ENCODE assay signal across 9 cellular contexts in the genomic region with DNA sequence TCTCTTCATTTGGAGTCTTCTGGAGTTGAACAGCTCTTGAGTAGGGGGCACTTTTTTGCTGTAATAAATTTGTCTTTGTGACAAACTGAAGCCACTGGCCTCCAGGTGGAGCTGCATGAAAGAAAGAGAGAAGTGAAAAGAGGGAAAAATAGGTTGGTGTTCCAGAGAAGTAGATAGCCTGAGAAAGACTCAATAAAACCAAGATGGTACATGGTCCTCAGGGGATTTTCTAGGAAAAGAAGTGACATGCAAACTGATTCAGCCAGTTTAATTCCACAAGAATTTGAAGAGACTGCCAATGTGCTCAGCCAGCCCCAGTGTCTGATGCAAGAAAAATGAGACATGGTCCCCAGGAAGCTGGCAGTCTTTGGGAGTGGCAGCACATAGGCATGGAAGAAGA.
DNase-seq lines count a peak whose midpoint lies in the region; ATAC-seq, FAIRE-seq and TF ChIP-seq lines count a peak whose summit lies in the region.
"Had no signal": no experiment of that assay in that cellular context is flagged by ENCODE, and none has a peak within 500 bp of the region (broad histone marks: within the 10 kb centered on the region; RNA-seq: fewer than 3 reads in every experiment).

No MANE protein-coding gene starts in this region.

- H3K4me1 ChIP-seq in H1 (replicated peaks in 1 of 4; ENCODE audit: control insufficient read depth in 3 of 4, insufficient read depth in 4 of 4, low read length in 3 of 4), result no peaks in the 10 kb centered on the region; a peak in 1 of 7 replicates

- H3K27ac ChIP-seq in H1 (ENCODE audit: low read depth, low read length), result no peak overlapping the region

- H3K18ac ChIP-seq in H1 (ENCODE audit: extremely low read depth, low read length), result no peak overlapping the region

- no peaks in the 10 kb centered on the region for H3K27me3 ChIP-seq in H1 (replicated peaks in 1 of 4; ENCODE audit: control insufficient read depth in 3 of 4, extremely low read depth in 1 of 4, insufficient read depth in 3 of 4, low read length in 3 of 4)

- H3K36me3 Mint-ChIP-seq in activated naive CD4-positive, alpha-beta T cell treated with anti-CD3 and anti-CD28 coated beads for 36 hours (ENCODE audit: low read depth), result no peaks in the 10 kb centered on the region
- no peaks in the 10 kb centered on the region for H3K36me3 Mint-ChIP-seq in activated naive CD4-positive, alpha-beta T cell treated with anti-CD3 and anti-CD28 coated beads, Interleukin-2, amount 10 ng/mL, durations not matched to agents 7 days and 5 days

- no peak for ATAC-seq in GM19397 (IDR thresholded peaks at IDR 0.05; ENCODE audit: unreplicated experiment)

- no peak overlapping the region for H2BK12ac ChIP-seq in H1 (ENCODE audit: low read depth, low read length)

- H3K4me3 Mint-ChIP-seq in activated naive CD4-positive, alpha-beta T cell treated with anti-CD3 and anti-CD28 coated beads for 36 hours, result no peak overlapping the region
- H3K4me3 Mint-ChIP-seq in activated naive CD4-positive, alpha-beta T cell treated with anti-CD3 and anti-CD28 coated beads, Interleukin-2, amount 10 ng/mL, durations not matched to agents 7 days and 5 days, result no peak overlapping the region

- no peak overlapping the region for H2AK5ac ChIP-seq in H1 (ENCODE audit: low read depth, low read length)

- H3K23me2 ChIP-seq in H1 (ENCODE audit: low read depth, low read length), result no peaks in the 10 kb centered on the region

- H3K9ac ChIP-seq in H1 (replicated peaks in 1 of 4; ENCODE audit: extremely low read depth in 1 of 4, low read depth in 3 of 4, low read length in 3 of 4), result no peak overlapping the region

- H2BK5ac ChIP-seq in H1 (ENCODE audit: low read depth, low read length), result no peak overlapping the region

- peak; percentile 78 to 83 for TF ChIP-seq RAD21 in H1 (IDR thresholded peaks at IDR 0.05 in 1 of 2, conservative IDR thresholded peaks at IDR 0.05 in 1 of 2; ENCODE audit: low read depth in 2 of 2, low read length in 2 of 2)

- H3K14ac ChIP-seq in H1 (ENCODE audit: insufficient read length), result no peak overlapping the region

- H2BK15ac ChIP-seq in H1 (ENCODE audit: low read length), result no peak overlapping the region

- H3K79me1 ChIP-seq in H1 (ENCODE audit: low read depth, low read length), result no peaks in the 10 kb centered on the region

- no peak overlapping the region for H4K8ac ChIP-seq in H1 (ENCODE audit: extremely low read depth, insufficient read depth, low read length)

- H4K5ac ChIP-seq in H1 (ENCODE audit: insufficient read length, low read depth, low read length), result no peak overlapping the region

- H2BK120ac ChIP-seq in H1 (replicated peaks; ENCODE audit: low read depth, low read length), result no peak overlapping the region

- H3K23ac ChIP-seq in H1 (ENCODE audit: insufficient read length), result no peak overlapping the region

- no peak overlapping the region for H4K91ac ChIP-seq in H1 (replicated peaks; ENCODE audit: insufficient read length, low read length)

- no peak overlapping the region for H3K4me2 ChIP-seq in H1 (ENCODE audit: insufficient read depth in 1 of 2, low read depth in 2 of 2, low read length in 2 of 2)

- peaks cover 5% of the 10 kb centered on the region for H3K9me3 Mint-ChIP-seq in activated naive CD4-positive, alpha-beta T cell treated with anti-CD3 and anti-CD28 coated beads for 36 hours
- H3K9me3 Mint-ChIP-seq in activated naive CD4-positive, alpha-beta T cell treated with anti-CD3 and anti-CD28 coated beads, Interleukin-2, amount 10 ng/mL, durations not matched to agents 7 days and 5 days, result no peaks in the 10 kb centered on the region

- H4K20me1 ChIP-seq in H1 (replicated peaks in 1 of 2; ENCODE audit: control insufficient read depth in 1 of 2, insufficient read depth in 2 of 2, low read length in 2 of 2), result no peaks in the 10 kb centered on the region

- TF ChIP-seq CTCF in H1 (IDR thresholded peaks at IDR 0.05; ENCODE audit: control extremely low read depth in 1 of 3, insufficient read depth in 1 of 3, low read depth in 1 of 3, low read length in 3 of 3), result peak in 2 of 3 experiments; percentile 49 to 52; a peak in 3 of 4 replicates

- H3K27ac Mint-ChIP-seq in activated naive CD4-positive, alpha-beta T cell treated with anti-CD3 and anti-CD28 coated beads for 36 hours, result no peak overlapping the region
- H3K27ac Mint-ChIP-seq in activated naive CD4-positive, alpha-beta T cell treated with anti-CD3 and anti-CD28 coated beads, Interleukin-2, amount 10 ng/mL, durations not matched to agents 7 days and 5 days, result no peak overlapping the region

- H3K56ac ChIP-seq in H1 (replicated peaks; ENCODE audit: insufficient read length, low read depth, low read length), result no peak overlapping the region

- CTCF ChIA-PET in activated naive CD4-positive, alpha-beta T cell treated with anti-CD3 and anti-CD28 coated beads for 36 hours (lab: Charles Lee), result interaction anchor here (0.6 to 6.2 kb wide), 7 partner anchors 8 to 539 kb away, joined by 3 to 38 read pairs (median 3); no protein-coding TSS in a partner anchor
- CTCF ChIA-PET in activated naive CD4-positive, alpha-beta T cell treated with anti-CD3 and anti-CD28 coated beads, Interleukin-2, amount 10 ng/mL, durations not matched to agents 7 days and 5 days (lab: Charles Lee), result interaction anchor here (0.8 to 2.6 kb wide), 9 partner anchors 10 to 541 kb away, joined by 3 to 13 read pairs (median 3); no protein-coding TSS in a partner anchor
- CTCF ChIA-PET in H1 (lab: Charles Lee; ENCODE audit: partially characterized antibody), result interaction anchor here (0.6 to 2.3 kb wide), 29 partner anchors 11 to 663 kb away, joined by 3 to 20 read pairs (median 3); no protein-coding TSS in a partner anchor

- intact Hi-C loops in activated naive CD4-positive, alpha-beta T cell treated with anti-CD3 and anti-CD28 coated beads for 36 hours (cut with micrococcal nuclease), result loop anchor here (1.0 to 2.0 kb wide), 2 partner anchors 468 to 539 kb away; no protein-coding TSS in a partner anchor

- no peak for TF ChIP-seq EP300 in H1 (IDR thresholded peaks at IDR 0.05; ENCODE audit: borderline replicate concordance in 1 of 2, low read depth in 2 of 2, low read length in 2 of 2)

- POLR2A ChIA-PET in H1 (lab: Charles Lee; ENCODE audit: partially characterized antibody), result interaction anchor here (0.6 kb wide), 1 partner anchor 46 kb away, joined by 3 read pairs; no protein-coding TSS in a partner anchor

- peak; percentile 39 for FAIRE-seq in H1 (lab: Jason Lieb, UNC)
- FAIRE-seq: GM18507 had no signal

- no peak for TF ChIP-seq POLR2A in H1 (IDR thresholded peaks at IDR 0.05; ENCODE audit: control extremely low read depth in 1 of 2, low read depth in 2 of 2, low read length in 2 of 2)

- peaks cover 0 to 4% of the 10 kb centered on the region in 2 experiments; a peak in 1 of 4 replicates for H3K9me3 ChIP-seq in H1 (ENCODE audit: insufficient read depth in 2 of 2, low read depth in 1 of 2, low read length in 1 of 2)

- no peak overlapping the region for H3K4ac ChIP-seq in H1 (replicated peaks; ENCODE audit: insufficient read length, low read depth, low read length)

- H3K79me2 ChIP-seq in H1 (ENCODE audit: control insufficient read depth in 1 of 2, insufficient read depth in 2 of 2, low read length in 2 of 2), result no peaks in the 10 kb centered on the region

- H3K4me3 ChIP-seq in H1 (ENCODE audit: extremely low read depth in 1 of 4, insufficient read depth in 2 of 4, low read depth in 3 of 4, low read length in 4 of 4), result no peak overlapping the region

- no peak overlapping the region for H2BK20ac ChIP-seq in H1 (ENCODE audit: low read length)

- H3K36me3 ChIP-seq in H1 (ENCODE audit: control insufficient read depth in 2 of 4, insufficient read depth in 4 of 4, low read length in 3 of 4), result no peaks in the 10 kb centered on the region

- H3K27me3 Mint-ChIP-seq in activated naive CD4-positive, alpha-beta T cell treated with anti-CD3 and anti-CD28 coated beads for 36 hours (ENCODE audit: low read depth), result no peaks in the 10 kb centered on the region
- peaks cover 20% of the 10 kb centered on the region for H3K27me3 Mint-ChIP-seq in activated naive CD4-positive, alpha-beta T cell treated with anti-CD3 and anti-CD28 coated beads, Interleukin-2, amount 10 ng/mL, durations not matched to agents 7 days and 5 days

- no peak overlapping the region for H2AFZ ChIP-seq in H1 (ENCODE audit: low read length)

- peaks cover 20% of the 10 kb centered on the region for H3K4me1 Mint-ChIP-seq in activated naive CD4-positive, alpha-beta T cell treated with anti-CD3 and anti-CD28 coated beads for 36 hours (ENCODE audit: low read depth)
- H3K4me1 Mint-ChIP-seq in activated naive CD4-positive, alpha-beta T cell treated with anti-CD3 and anti-CD28 coated beads, Interleukin-2, amount 10 ng/mL, durations not matched to agents 7 days and 5 days, result peaks cover 14% of the 10 kb centered on the region

- peak; percentile 21 for DNase-seq in activated naive CD4-positive, alpha-beta T cell treated with anti-CD3 and anti-CD28 coated beads for 36 hours
- DNase-seq in activated naive CD4-positive, alpha-beta T cell treated with anti-CD3 and anti-CD28 coated beads, Interleukin-2, amount 10 ng/mL, durations not matched to agents 7 days and 5 days, result no peak
- DNase-seq in NCI-H69 (lab: John Stamatoyannopoulos, UW) (peak; percentile 77), H1 (ENCODE audit: low read depth in 1 of 2, low spot score in 2 of 2) (no peak), mucosa of gallbladder (ENCODE audit: low spot score) (peak; percentile 28), NCI-H1048 (lab: John Stamatoyannopoulos, UW) (no peak), NCI-H345 (lab: John Stamatoyannopoulos, UW) (no peak)

TF ChIP-seq in H1, 55 proteins besides CTCF, POLR2A, EP300 and RAD21 (continues in another document):
- TF ChIP-seq, protein P1, sequence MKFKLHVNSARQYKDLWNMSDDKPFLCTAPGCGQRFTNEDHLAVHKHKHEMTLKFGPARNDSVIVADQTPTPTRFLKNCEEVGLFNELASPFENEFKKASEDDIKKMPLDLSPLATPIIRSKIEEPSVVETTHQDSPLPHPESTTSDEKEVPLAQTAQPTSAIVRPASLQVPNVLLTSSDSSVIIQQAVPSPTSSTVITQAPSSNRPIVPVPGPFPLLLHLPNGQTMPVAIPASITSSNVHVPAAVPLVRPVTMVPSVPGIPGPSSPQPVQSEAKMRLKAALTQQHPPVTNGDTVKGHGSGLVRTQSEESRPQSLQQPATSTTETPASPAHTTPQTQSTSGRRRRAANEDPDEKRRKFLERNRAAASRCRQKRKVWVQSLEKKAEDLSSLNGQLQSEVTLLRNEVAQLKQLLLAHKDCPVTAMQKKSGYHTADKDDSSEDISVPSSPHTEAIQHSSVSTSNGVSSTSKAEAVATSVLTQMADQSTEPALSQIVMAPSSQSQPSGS (IDR thresholded peaks at IDR 0.05; ENCODE audit: low read length), result no peak
- no peak for TF ChIP-seq KDM4A (IDR thresholded peaks at IDR 0.05; ENCODE audit: low read depth, low read length, severe bottlenecking)
- TF ChIP-seq, protein P2, sequence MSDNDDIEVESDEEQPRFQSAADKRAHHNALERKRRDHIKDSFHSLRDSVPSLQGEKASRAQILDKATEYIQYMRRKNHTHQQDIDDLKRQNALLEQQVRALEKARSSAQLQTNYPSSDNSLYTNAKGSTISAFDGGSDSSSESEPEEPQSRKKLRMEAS (IDR thresholded peaks at IDR 0.05), result no peak
- TF ChIP-seq, protein P3, sequence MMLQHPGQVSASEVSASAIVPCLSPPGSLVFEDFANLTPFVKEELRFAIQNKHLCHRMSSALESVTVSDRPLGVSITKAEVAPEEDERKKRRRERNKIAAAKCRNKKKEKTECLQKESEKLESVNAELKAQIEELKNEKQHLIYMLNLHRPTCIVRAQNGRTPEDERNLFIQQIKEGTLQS (IDR thresholded peaks at IDR 0.05; ENCODE audit: insufficient read depth, low read depth, low read length), result no peak

Comparison
In these comparisons a context has a peak if more than half of its experiments do, and no peak if none do; other contexts are left out.
1. DNase-seq: peak in activated naive CD4-positive, alpha-beta T cell treated with anti-CD3 and anti-CD28 coated beads for 36 hours (single experiment), NCI-H69 (single experiment) and mucosa of gallbladder (single experiment); none in activated naive CD4-positive, alpha-beta T cell treated with anti-CD3 and anti-CD28 coated beads, Interleukin-2, amount 10 ng/mL, durations not matched to agents 7 days and 5 days (single experiment), H1 (0 of 2), NCI-H1048 (single experiment) and NCI-H345 (single experiment).